In the genomic region with DNA sequence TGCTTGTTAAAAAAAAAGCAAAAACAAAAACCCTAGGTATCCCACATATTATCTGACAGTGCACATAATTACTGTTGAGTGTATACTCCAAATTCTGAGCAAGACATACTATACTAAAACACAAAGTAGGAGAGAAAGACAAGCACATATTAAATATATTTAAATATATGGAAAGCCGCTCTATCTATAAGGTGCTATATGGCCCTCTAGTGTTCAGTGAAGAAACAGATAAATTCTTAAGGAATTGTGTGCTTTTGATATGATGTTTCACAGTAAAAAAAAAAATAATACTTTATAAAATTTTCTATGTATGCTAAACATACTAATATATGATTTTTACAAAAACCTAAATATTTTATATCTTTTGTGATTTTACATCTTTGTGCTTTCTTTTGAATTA, we compare ENCODE assay signal across 9 cellular contexts.
A peak's percentile ranks its signal among the peaks of the same experiment; 100 is the strongest.
DNase-seq lines count a peak whose midpoint lies in the region; ATAC-seq, FAIRE-seq and TF ChIP-seq lines count a peak whose summit lies in the region.
"Had no signal": no experiment of that assay in that cellular context is flagged by ENCODE, and none has a peak within 500 bp of the region (broad histone marks: within the 10 kb centered on the region; RNA-seq: fewer than 3 reads in every experiment).

No MANE protein-coding gene starts in this region.

- no peak overlapping the region for H3K27ac ChIP-seq in HEK293 (ENCODE audit: extremely low read depth, low read depth, low read length)
- no peak overlapping the region for H3K27ac ChIP-seq in keratinocyte (ENCODE audit: control insufficient read depth, insufficient read depth, low read length)

- no peaks in the 10 kb centered on the region for H3K9me1 ChIP-seq in keratinocyte (ENCODE audit: control insufficient read depth, extremely low read depth, insufficient read depth, low read length)

- no peak overlapping the region for H3K4me2 ChIP-seq in keratinocyte (ENCODE audit: control insufficient read depth, extremely low read depth, insufficient read depth, low read depth, low read length)

- DNase-seq in BE2C (no peak), keratinocyte (ENCODE audit: low read depth, low spot score) (no peak), posterior cingulate gyrus (no peak), NOMO-1 treated with DMSO at 0.1 percent for 48 hours (lab: John Stamatoyannopoulos, UW; ENCODE audit: unreplicated experiment) (no peak)
- no peak for DNase-seq in activated CD8-positive, alpha-beta memory T cell treated with anti-CD3 and anti-CD28 coated beads, Interleukin-2, amount 50 U/mL, for 4 hours
- DNase-seq: activated CD4-positive, alpha-beta T cell treated with anti-CD3 and anti-CD28 coated beads for 1 hour had no signal

- no peak for FAIRE-seq in keratinocyte (lab: Jason Lieb, UNC)

- no peak overlapping the region for H3K9ac ChIP-seq in keratinocyte (ENCODE audit: control insufficient read depth, extremely low read depth, insufficient read depth, low read length)

- TF ChIP-seq CTCF in BE2C (IDR thresholded peaks at IDR 0.05; ENCODE audit: low read depth, low read length) = peak; percentile 49
- TF ChIP-seq CTCF in HEK293 (tag by site-specific recombination; IDR thresholded peaks at IDR 0.05) = no peak
- TF ChIP-seq CTCF in keratinocyte (optimal IDR thresholded peaks at IDR 0.05 in 1 of 3, IDR thresholded peaks at IDR 0.05 in 1 of 3, conservative IDR thresholded peaks at IDR 0.05 in 1 of 3; ENCODE audit: extremely low read depth in 1 of 3, insufficient read depth in 2 of 3, low read length in 3 of 3) = peak in 2 of 3 experiments; percentile 24 to 25

- H3K4me3 ChIP-seq in BE2C (ENCODE audit: low read depth, low read length) (no peak overlapping the region), HEK293 (ENCODE audit: low read depth, low read length) (no peak overlapping the region), keratinocyte (ENCODE audit: control insufficient read depth in 2 of 3, extremely low read depth in 1 of 3, insufficient read depth in 2 of 3, low read depth in 1 of 3, low read length in 3 of 3) (no peak overlapping the region)

- intact Hi-C loops in posterior cingulate gyrus (cut with DNase I) = loop anchor here (10.0 kb wide), 1 partner anchor 1283 kb away; no protein-coding TSS in a partner anchor

- dilution Hi-C loops in keratinocyte (cut with MboI; ENCODE audit: extremely low pct_ligation_motif_present, low sequenced_read_pairs) = no loop called here

- H3K9me3 ChIP-seq in BE2C = no peaks in the 10 kb centered on the region
- no peaks in the 10 kb centered on the region for H3K9me3 ChIP-seq in HEK293 (ENCODE audit: control insufficient read depth, insufficient read depth, low read depth, low read length)
- H3K9me3 ChIP-seq in keratinocyte (ENCODE audit: control insufficient read depth, low read depth, low read length) = no peaks in the 10 kb centered on the region

- H4K20me1 ChIP-seq in keratinocyte (ENCODE audit: control insufficient read depth, extremely low read depth, insufficient read depth, low read length) = no peaks in the 10 kb centered on the region

- H2AFZ ChIP-seq in keratinocyte (ENCODE audit: control insufficient read depth, low read length) = no peak overlapping the region

- H3K27me3 ChIP-seq in BE2C (no peaks in the 10 kb centered on the region), keratinocyte (ENCODE audit: control insufficient read depth, extremely low read depth, insufficient read depth, low read length) (no peaks in the 10 kb centered on the region)

- peaks cover 7% of the 10 kb centered on the region for H3K79me2 ChIP-seq in keratinocyte (ENCODE audit: control insufficient read depth, insufficient read depth, low read length)

- POLR2A ChIA-PET in HEK293 (lab: Yijun Ruan, JAX) = no interaction called here

- peak; percentile 51; the same call in 1 of the 3 replicates for ATAC-seq in SK-N-SH treated with all-trans-retinoic acid at 6 μM for 48 hours
- no peak for ATAC-seq in GM19452 (IDR thresholded peaks at IDR 0.05; ENCODE audit: unreplicated experiment)

- H3K4me1 ChIP-seq in BE2C (no peaks in the 10 kb centered on the region), HEK293 (ENCODE audit: control insufficient read depth, insufficient read depth, low read length) (no peaks in the 10 kb centered on the region), keratinocyte (ENCODE audit: control insufficient read depth, extremely low read depth, insufficient read depth, low read length) (no peaks in the 10 kb centered on the region)

- CTCF ChIA-PET in HEK293 (lab: Yijun Ruan, JAX) = interaction anchor here (0.5 to 1.2 kb wide), 5 partner anchors 9 to 1419 kb away, joined by 3 to 4 read pairs (median 4); no protein-coding TSS in a partner anchor

- H3K36me3 ChIP-seq in BE2C = no peaks in the 10 kb centered on the region
- H3K36me3 ChIP-seq in HEK293 (ENCODE audit: control insufficient read depth in 2 of 2, insufficient read depth in 1 of 2, low read length in 2 of 2) = no peaks in the 10 kb centered on the region
- no peaks in the 10 kb centered on the region for H3K36me3 ChIP-seq in keratinocyte (ENCODE audit: control insufficient read depth in 2 of 2, extremely low read depth in 1 of 2, insufficient read depth in 2 of 2, low read length in 2 of 2)

TF ChIP-seq in HEK293, 187 proteins besides CTCF, POLR2A, EP300 and RAD21:
- TF ChIP-seq ZNF654 (tag by site-specific recombination; IDR thresholded peaks at IDR 0.05; ENCODE audit: low read depth) (0 out of 2 replicates have a peak, but pooled peaks have one; percentile 25), ZBTB20 (tag by site-specific recombination; IDR thresholded peaks at IDR 0.05) (no peak), MEIS1 (CRISPR knock-in tag; IDR thresholded peaks at IDR 0.05; ENCODE audit: borderline replicate concordance) (no peak)
- TF ChIP-seq, protein P1, sequence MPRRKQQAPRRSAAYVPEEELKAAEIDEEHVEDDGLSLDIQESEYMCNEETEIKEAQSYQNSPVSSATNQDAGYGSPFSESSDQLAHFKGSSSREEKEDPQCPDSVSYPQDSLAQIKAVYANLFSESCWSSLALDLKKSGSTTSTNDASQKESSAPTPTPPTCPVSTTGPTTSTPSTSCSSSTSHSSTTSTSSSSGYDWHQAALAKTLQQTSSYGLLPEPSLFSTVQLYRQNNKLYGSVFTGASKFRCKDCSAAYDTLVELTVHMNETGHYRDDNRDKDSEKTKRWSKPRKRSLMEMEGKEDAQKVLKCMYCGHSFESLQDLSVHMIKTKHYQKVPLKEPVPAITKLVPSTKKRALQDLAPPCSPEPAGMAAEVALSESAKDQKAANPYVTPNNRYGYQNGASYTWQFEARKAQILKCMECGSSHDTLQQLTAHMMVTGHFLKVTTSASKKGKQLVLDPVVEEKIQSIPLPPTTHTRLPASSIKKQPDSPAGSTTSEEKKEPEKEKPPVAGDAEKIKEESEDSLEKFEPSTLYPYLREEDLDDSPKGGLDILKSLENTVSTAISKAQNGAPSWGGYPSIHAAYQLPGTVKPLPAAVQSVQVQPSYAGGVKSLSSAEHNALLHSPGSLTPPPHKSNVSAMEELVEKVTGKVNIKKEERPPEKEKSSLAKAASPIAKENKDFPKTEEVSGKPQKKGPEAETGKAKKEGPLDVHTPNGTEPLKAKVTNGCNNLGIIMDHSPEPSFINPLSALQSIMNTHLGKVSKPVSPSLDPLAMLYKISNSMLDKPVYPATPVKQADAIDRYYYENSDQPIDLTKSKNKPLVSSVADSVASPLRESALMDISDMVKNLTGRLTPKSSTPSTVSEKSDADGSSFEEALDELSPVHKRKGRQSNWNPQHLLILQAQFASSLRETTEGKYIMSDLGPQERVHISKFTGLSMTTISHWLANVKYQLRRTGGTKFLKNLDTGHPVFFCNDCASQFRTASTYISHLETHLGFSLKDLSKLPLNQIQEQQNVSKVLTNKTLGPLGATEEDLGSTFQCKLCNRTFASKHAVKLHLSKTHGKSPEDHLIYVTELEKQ (tag by site-specific recombination; IDR thresholded peaks at IDR 0.05; ENCODE audit: borderline replicate concordance) = no peak

TF ChIP-seq in SK-N-SH treated with all-trans-retinoic acid at 6 μM for 48 hours, 23 proteins besides CTCF, POLR2A, EP300 and RAD21 (continues in another document):
- no peak for TF ChIP-seq SNAI2 (CRISPR knock-in tag; IDR thresholded peaks at IDR 0.05)
- no peak for TF ChIP-seq ZNF70 (CRISPR knock-in tag; IDR thresholded peaks at IDR 0.05)
- TF ChIP-seq, protein P2, sequence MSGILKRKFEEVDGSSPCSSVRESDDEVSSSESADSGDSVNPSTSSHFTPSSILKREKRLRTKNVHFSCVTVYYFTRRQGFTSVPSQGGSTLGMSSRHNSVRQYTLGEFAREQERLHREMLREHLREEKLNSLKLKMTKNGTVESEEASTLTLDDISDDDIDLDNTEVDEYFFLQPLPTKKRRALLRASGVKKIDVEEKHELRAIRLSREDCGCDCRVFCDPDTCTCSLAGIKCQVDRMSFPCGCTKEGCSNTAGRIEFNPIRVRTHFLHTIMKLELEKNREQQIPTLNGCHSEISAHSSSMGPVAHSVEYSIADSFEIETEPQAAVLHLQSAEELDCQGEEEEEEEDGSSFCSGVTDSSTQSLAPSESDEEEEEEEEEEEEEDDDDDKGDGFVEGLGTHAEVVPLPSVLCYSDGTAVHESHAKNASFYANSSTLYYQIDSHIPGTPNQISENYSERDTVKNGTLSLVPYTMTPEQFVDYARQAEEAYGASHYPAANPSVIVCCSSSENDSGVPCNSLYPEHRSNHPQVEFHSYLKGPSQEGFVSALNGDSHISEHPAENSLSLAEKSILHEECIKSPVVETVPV (CRISPR knock-in tag; IDR thresholded peaks at IDR 0.05) = no peak
- TF ChIP-seq, protein P3, sequence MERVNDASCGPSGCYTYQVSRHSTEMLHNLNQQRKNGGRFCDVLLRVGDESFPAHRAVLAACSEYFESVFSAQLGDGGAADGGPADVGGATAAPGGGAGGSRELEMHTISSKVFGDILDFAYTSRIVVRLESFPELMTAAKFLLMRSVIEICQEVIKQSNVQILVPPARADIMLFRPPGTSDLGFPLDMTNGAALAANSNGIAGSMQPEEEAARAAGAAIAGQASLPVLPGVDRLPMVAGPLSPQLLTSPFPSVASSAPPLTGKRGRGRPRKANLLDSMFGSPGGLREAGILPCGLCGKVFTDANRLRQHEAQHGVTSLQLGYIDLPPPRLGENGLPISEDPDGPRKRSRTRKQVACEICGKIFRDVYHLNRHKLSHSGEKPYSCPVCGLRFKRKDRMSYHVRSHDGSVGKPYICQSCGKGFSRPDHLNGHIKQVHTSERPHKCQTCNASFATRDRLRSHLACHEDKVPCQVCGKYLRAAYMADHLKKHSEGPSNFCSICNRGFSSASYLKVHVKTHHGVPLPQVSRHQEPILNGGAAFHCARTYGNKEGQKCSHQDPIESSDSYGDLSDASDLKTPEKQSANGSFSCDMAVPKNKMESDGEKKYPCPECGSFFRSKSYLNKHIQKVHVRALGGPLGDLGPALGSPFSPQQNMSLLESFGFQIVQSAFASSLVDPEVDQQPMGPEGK (CRISPR knock-in tag; IDR thresholded peaks at IDR 0.05; ENCODE audit: borderline replicate concordance) = no peak
- no peak for TF ChIP-seq BACH2 (CRISPR knock-in tag; IDR thresholded peaks at IDR 0.05; ENCODE audit: borderline replicate concordance)
- no peak for TF ChIP-seq GLIS3 (CRISPR knock-in tag; IDR thresholded peaks at IDR 0.05)
- no peak for TF ChIP-seq ZNF8 (CRISPR knock-in tag; IDR thresholded peaks at IDR 0.05)
- TF ChIP-seq ZFP3 (CRISPR knock-in tag; IDR thresholded peaks at IDR 0.05) = no peak
- no peak for TF ChIP-seq ESRRG (CRISPR knock-in tag; IDR thresholded peaks at IDR 0.05)
- no peak for TF ChIP-seq ZNF565 (CRISPR knock-in tag; conservative IDR thresholded peaks at IDR 0.05; ENCODE audit: low read depth)
